In genomic region chr3:147195896-147196295, GRCh38 we compare ENCODE assay signal across 18 cellular contexts.
"Had no signal": no experiment of that assay in that cellular context is flagged by ENCODE, and none has a peak within 500 bp of the region (broad histone marks: within the 10 kb centered on the region; RNA-seq: fewer than 3 reads in every experiment).

No MANE protein-coding gene starts in this region.

- DNase-seq: activated CD4-positive, alpha-beta memory T cell treated with anti-CD3 and anti-CD28 coated beads, Interleukin-2, amount 10 ng/mL, durations not matched to agents 7 days and 5 days; activated CD4-positive, alpha-beta T cell treated with anti-CD3 and anti-CD28 coated beads for 36 hours; activated CD8-positive, alpha-beta memory T cell treated with anti-CD3 and anti-CD28 coated beads, Interleukin-2, amount 10 ng/mL, durations not matched to agents 7 days and 5 days; activated naive CD4-positive, alpha-beta T cell treated with anti-CD3 and anti-CD28 coated beads for 36 hours; anterior cingulate cortex; cortex of kidney; gastrocnemius medialis; head of caudate nucleus; kidney; left ventricle myocardium inferior; mammary epithelial cell; occipital lobe; right cardiac atrium; stimulated activated naive CD8-positive, alpha-beta T cell treated with anti-CD3 and anti-CD28 coated beads, Interleukin-15, Interleukin-2, amounts not matched to agents 100 U/mL and 50 U/mL, for 24 hours; trophoblast cell had no signal

- ATAC-seq: activated CD4-positive, alpha-beta T cell treated with anti-CD3 and anti-CD28 coated beads for 36 hours; activated CD8-positive, alpha-beta memory T cell treated with anti-CD3 and anti-CD28 coated beads, Interleukin-2, amount 10 ng/mL, durations not matched to agents 7 days and 5 days; gastrocnemius medialis; right cardiac atrium; stimulated activated naive CD8-positive, alpha-beta T cell treated with anti-CD3 and anti-CD28 coated beads, Interleukin-15, Interleukin-2, amounts not matched to agents 100 U/mL and 50 U/mL, for 24 hours had no signal

- H3K4me3 ChIP-seq: gastrocnemius medialis, left ventricle myocardium inferior, prostate gland, skin epidermis, vagina had no signal
